Comparison of ENCODE assay signal across 28 cellular contexts in genomic region chrX:30538271-30538670, GRCh38. TPM values are rescaled to one million over a fixed set of nuclear protein-coding genes. Genes with fewer than 3 reads are reported as not detected.
DNase-seq lines count a peak whose midpoint lies in the region; ATAC-seq and TF ChIP-seq lines count a peak whose summit lies in the region.
"Had no signal": no experiment of that assay in that cellular context is flagged by ENCODE, and none has a peak within 500 bp of the region (broad histone marks: within the 10 kb centered on the region; RNA-seq: fewer than 3 reads in every experiment).

No MANE protein-coding gene starts in this region.

- no peaks in the 10 kb centered on the region for H3K27me3 ChIP-seq in ovary
- H3K27me3 ChIP-seq: sigmoid colon had no signal

- ATAC-seq in GM18870 (IDR thresholded peaks at IDR 0.05; ENCODE audit: unreplicated experiment) (peak; percentile 56), HG02678 (IDR thresholded peaks at IDR 0.05; ENCODE audit: unreplicated experiment) (peak; percentile 74), HG03354 (IDR thresholded peaks at IDR 0.05; ENCODE audit: poor library complexity, severe bottlenecking, unreplicated experiment) (peak; percentile 79)
- ATAC-seq: activated CD4-positive, alpha-beta T cell treated with anti-CD3 and anti-CD28 coated beads for 36 hours; left cardiac atrium; stimulated activated naive CD8-positive, alpha-beta T cell treated with anti-CD3 and anti-CD28 coated beads, Interleukin-15, Interleukin-2, amounts not matched to agents 100 U/mL and 50 U/mL, for 24 hours had no signal

- intact Hi-C loops in ovary (cut with DNase I): no loop called here

- H3K27ac ChIP-seq in ovary: no peak overlapping the region
- H3K27ac ChIP-seq: epithelial cell of prostate, sigmoid colon, thoracic aorta had no signal

- DNase-seq in germinal center (ENCODE audit: low spot score): no peak
- DNase-seq in NK-92 treated with Interleukin-12 subunit alpha and Interleukin-12 subunit beta, amount 100 ng/mL, for 24 hours (lab: John Stamatoyannopoulos, UW): no peak
- DNase-seq in ovary: no peak
- DNase-seq in NCI-H1417 (lab: John Stamatoyannopoulos, UW): no peak
- DNase-seq: activated CD4-positive, alpha-beta T cell treated with anti-CD3 and anti-CD28 coated beads for 36 hours; activated naive CD4-positive, alpha-beta T cell; activated T-cell treated with anti-CD3 and anti-CD28 coated beads, Interleukin-2, amount 50 U/mL, for 24 hours; CD4-positive, CD25-positive, alpha-beta regulatory T cell; head of caudate nucleus; left cardiac atrium; mammary epithelial cell; NCI-H1105; NCI-H2081; NCI-H226; NCI-H774; sigmoid colon; SK-N-SH; stimulated activated CD4-positive, alpha-beta T cell treated with anti-CD3 and anti-CD28 coated beads, Interleukin-15, amount 100 ng/mL, for 24 hours; stimulated activated naive CD8-positive, alpha-beta T cell treated with anti-CD3 and anti-CD28 coated beads, Interleukin-15, Interleukin-2, amounts not matched to agents 100 U/mL and 50 U/mL, for 24 hours; T-helper 2 cell had no signal

- 78 to 87% (median 85%) methylated on average over 2 of the region's 2 CpGs for WGBS in ovary, 3 donors

- no peak overlapping the region for H3K4me3 ChIP-seq in ovary
- H3K4me3 ChIP-seq: HAP-1, sigmoid colon, thoracic aorta had no signal

- no peaks in the 10 kb centered on the region for H3K4me1 ChIP-seq in ovary (ENCODE audit: insufficient read depth)
- H3K4me1 ChIP-seq: HAP-1, sigmoid colon had no signal

- no peak for TF ChIP-seq CTCF in ovary (IDR thresholded peaks at IDR 0.05)

- H3K9me3 ChIP-seq in ovary: no peaks in the 10 kb centered on the region
- H3K9me3 ChIP-seq: sigmoid colon, SK-N-SH, thoracic aorta had no signal

- TF ChIP-seq POLR2A in ovary (IDR thresholded peaks at IDR 0.05): no peak

- TF ChIP-seq EP300 in ovary (IDR thresholded peaks at IDR 0.05): no peak

- no peaks in the 10 kb centered on the region for H3K36me3 ChIP-seq in ovary
- H3K36me3 ChIP-seq: sigmoid colon, thoracic aorta had no signal

RNA-seq across cellular contexts. Expression of gene TASL, which starts 39.3 kb away (rescaled TPM):
- under 1 TPM in 6 of 7 donors, not detected in 1; 0.10 to 0.74 (median 0.18) TPM for total RNA-seq in ovary
- 1 to 10 TPM in 1 of 2 donors, under 1 TPM in 1; 0.18 to 2.2 TPM for polyA plus RNA-seq in ovary
- total RNA-seq: chondrocyte, mammary epithelial cell, progenitor cell of endocrine pancreas had no signal
- polyA plus RNA-seq: mammary epithelial cell, SK-N-SH had no signal
